Comparison of ENCODE assay signal across 8 cellular contexts in genomic region chr7:105304040-105304895, GRCh38.
DNase-seq lines count a peak whose midpoint lies in the region; ATAC-seq and TF ChIP-seq lines count a peak whose summit lies in the region.

No MANE protein-coding gene starts in this region.

- CTCF ChIA-PET in AG04450 (lab: Charles Lee), result interaction anchor here (1.0 kb wide), 1 partner anchor 36 kb away, joined by 3 read pairs; no protein-coding TSS in a partner anchor

- H3K4ac ChIP-seq in neuronal stem cell (ENCODE audit: low read length), result no peak overlapping the region

- no peaks in the 10 kb centered on the region for H3K36me3 ChIP-seq in neuronal stem cell (replicated peaks in 1 of 2; ENCODE audit: control insufficient read depth in 2 of 2, insufficient read depth in 2 of 2, low read length in 2 of 2)

- H3K9me3 ChIP-seq in AG04450 (ENCODE audit: control insufficient read depth, insufficient read depth, low read length) (peaks cover 3% of the 10 kb centered on the region), neuronal stem cell (replicated peaks in 1 of 2; ENCODE audit: control insufficient read depth in 2 of 2, insufficient read depth in 1 of 2, low read depth in 1 of 2, low read length in 2 of 2) (no peaks in the 10 kb centered on the region)

- H3K4me3 ChIP-seq in AG04450 (ENCODE audit: low read depth, low read length), result peak overlapping the region; percentile 15
- no peak overlapping the region for H3K4me3 ChIP-seq in neuronal stem cell (ENCODE audit: low read length in 2 of 2)

- H3K4me2 ChIP-seq in neuronal stem cell (ENCODE audit: insufficient read depth, low read length, poor library complexity, severe bottlenecking), result no peak overlapping the region

- no peaks in the 10 kb centered on the region for H3K27me3 ChIP-seq in AG04450 (ENCODE audit: control insufficient read depth, insufficient read depth, low read length)
- H3K27me3 ChIP-seq in neuronal stem cell (ENCODE audit: control insufficient read depth in 3 of 3, insufficient read depth in 3 of 3, low read depth in 1 of 3, low read length in 3 of 3), result no peaks in the 10 kb centered on the region

- no peak overlapping the region for H3K18ac ChIP-seq in neuronal stem cell (ENCODE audit: low read length)

- no peak overlapping the region for H2BK5ac ChIP-seq in neuronal stem cell (ENCODE audit: low read length)

- H3K27ac ChIP-seq in AG04450 (ENCODE audit: low read depth, low read length) (no peak overlapping the region), neuronal stem cell (replicated peaks; ENCODE audit: low read length) (no peak overlapping the region)

- H4K91ac ChIP-seq in neuronal stem cell (ENCODE audit: low read depth, low read length, poor library complexity), result no peak overlapping the region

- H3K23ac ChIP-seq in neuronal stem cell (ENCODE audit: low read depth, low read length, poor library complexity), result no peak overlapping the region

- no peaks in the 10 kb centered on the region for H3K4me1 ChIP-seq in neuronal stem cell (ENCODE audit: control insufficient read depth in 2 of 2, insufficient read depth in 1 of 2, low read depth in 1 of 2, low read length in 2 of 2)

- no peak for TF ChIP-seq CTCF in AG04450 (IDR thresholded peaks at IDR 0.05; ENCODE audit: low read depth, low read length)

- DNase-seq in AG04450 (ENCODE audit: low read depth, low spot score) (peak; percentile 7), astrocyte of the hippocampus (ENCODE audit: low read depth, low spot score) (peak; percentile 35), myocyte (ENCODE audit: low read depth) (peak; percentile 37), neuronal stem cell (ENCODE audit: low spot score) (no peak), left ventricle myocardium superior (no peak)
- no peak for DNase-seq in stimulated activated CD4-positive, alpha-beta T cell treated with anti-CD3 and anti-CD28 coated beads, Interleukin-4, amount 100 ng/mL, for 4 hours

- no peak overlapping the region for H2BK120ac ChIP-seq in neuronal stem cell (ENCODE audit: low read depth, low read length)

- H2BK15ac ChIP-seq in neuronal stem cell (ENCODE audit: low read length), result no peak overlapping the region

- H2BK12ac ChIP-seq in neuronal stem cell (ENCODE audit: low read length), result no peak overlapping the region

- POLR2A ChIA-PET in AG04450 (lab: Yijun Ruan, JAX), result interaction anchor here (0.6 kb wide), 1 partner anchor 189 kb away, joined by 3 read pairs; no protein-coding TSS in a partner anchor

- no peak overlapping the region for H3K14ac ChIP-seq in neuronal stem cell (ENCODE audit: low read length)

- whole genome bisulfite sequencing in neuronal stem cell (ENCODE audit: extremely low coverage in 2 of 2, insufficient read length in 2 of 2, insufficient replicate concordance in 1 of 2), 2 donors, result no CpG with 5 or more reads among the region's 5 CpGs

- no peak overlapping the region for H4K8ac ChIP-seq in neuronal stem cell (ENCODE audit: low read depth, low read length)

- no peak overlapping the region for H2AFZ ChIP-seq in neuronal stem cell (ENCODE audit: low read length)

- intact Hi-C loops in left ventricle myocardium superior (cut with micrococcal nuclease), result no loop called here

- H2AK5ac ChIP-seq in neuronal stem cell (ENCODE audit: low read depth, low read length), result no peak overlapping the region

- ATAC-seq in GM19328 (IDR thresholded peaks at IDR 0.05; ENCODE audit: unreplicated experiment) (peak; percentile 63), HG03280 (IDR thresholded peaks at IDR 0.05; ENCODE audit: unreplicated experiment) (peak; percentile 75), left ventricle myocardium superior (no peak)

- H3K9ac ChIP-seq in neuronal stem cell (ENCODE audit: low read depth, low read length, poor library complexity), result no peak overlapping the region

- no peaks in the 10 kb centered on the region for H3K79me1 ChIP-seq in neuronal stem cell (ENCODE audit: low read depth, low read length)

Comparison
In these comparisons a context has a peak if more than half of its experiments do, and no peak if none do; other contexts are left out.
1. DNase-seq: peak in AG04450 (single experiment), astrocyte of the hippocampus (single experiment) and myocyte (single experiment); none in neuronal stem cell (single experiment), left ventricle myocardium superior (single experiment) and stimulated activated CD4-positive, alpha-beta T cell treated with anti-CD3 and anti-CD28 coated beads, Interleukin-4, amount 100 ng/mL, for 4 hours (0 of 2).